1 cellular context compared by ENCODE assay signal in the genomic region with DNA sequence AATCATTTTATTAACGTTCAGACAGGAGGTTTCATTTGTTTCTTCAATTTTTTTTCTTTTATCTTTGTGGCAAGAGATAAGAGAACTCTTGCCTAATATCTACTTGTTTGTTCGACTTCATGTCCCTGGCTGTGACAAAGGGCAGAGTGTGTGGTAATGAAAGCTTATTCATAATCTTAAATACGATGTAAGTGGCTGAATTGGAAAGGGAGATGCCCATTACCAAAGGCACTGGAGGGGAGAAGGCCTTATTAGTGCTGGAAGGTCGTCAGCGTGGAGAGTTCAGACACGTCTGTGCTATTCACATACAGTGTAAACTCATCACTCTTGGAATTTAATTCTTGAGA.
A peak's percentile ranks its signal among the peaks of the same experiment; 100 is the strongest.
TF ChIP-seq lines count a peak whose summit lies in the region.

No MANE protein-coding gene starts in this region.

TF ChIP-seq in HepG2, 621 proteins besides CTCF, POLR2A, EP300 and RAD21 (continued from another document):
- TF ChIP-seq ARID5B (CRISPR knock-in tag; IDR thresholded peaks at IDR 0.05) (peak; percentile 71), RARG (CRISPR knock-in tag; IDR thresholded peaks at IDR 0.05; ENCODE audit: low read depth) (no peak), RCOR2 (CRISPR knock-in tag; IDR thresholded peaks at IDR 0.05) (no peak), SETDB1 (CRISPR knock-in tag; IDR thresholded peaks at IDR 0.05; ENCODE audit: borderline replicate concordance) (no peak), IRX3 (CRISPR knock-in tag; IDR thresholded peaks at IDR 0.05; ENCODE audit: borderline replicate concordance, low read depth) (no peak), NCOR1 (IDR thresholded peaks at IDR 0.05; ENCODE audit: borderline replicate concordance, low read length) (peak; percentile 71; the same call in 1 of the 2 replicates), MED1 (CRISPR knock-in tag; IDR thresholded peaks at IDR 0.05) (peak; percentile 75), ATRX (CRISPR knock-in tag; IDR thresholded peaks at IDR 0.05; ENCODE audit: borderline replicate concordance) (no peak), ZNF44 (CRISPR knock-in tag; IDR thresholded peaks at IDR 0.05) (no peak), NRL (CRISPR knock-in tag; IDR thresholded peaks at IDR 0.05; ENCODE audit: borderline replicate concordance) (no peak), FOXO1 (CRISPR knock-in tag; IDR thresholded peaks at IDR 0.05) (peak; percentile 66; the same call in 1 of the 2 replicates), EED (CRISPR knock-in tag; IDR thresholded peaks at IDR 0.05) (no peak), ZNF713 (CRISPR knock-in tag; IDR thresholded peaks at IDR 0.05) (no peak), FOXP4 (CRISPR knock-in tag; IDR thresholded peaks at IDR 0.05) (peak; percentile 63), NAIF1 (CRISPR knock-in tag; IDR thresholded peaks at IDR 0.05; ENCODE audit: borderline replicate concordance) (no peak), GATA4 (IDR thresholded peaks at IDR 0.05; ENCODE audit: borderline replicate concordance, low read depth) (peak; percentile 89; the same call in 1 of the 2 replicates), AGO2 (optimal IDR thresholded peaks at IDR 0.05; ENCODE audit: low read depth, low read length) (no peak), HNF4G (IDR thresholded peaks at IDR 0.05; ENCODE audit: borderline replicate concordance, low read depth, low read length) (peak; percentile 68), HNF4G (CRISPR knock-in tag; IDR thresholded peaks at IDR 0.05; ENCODE audit: borderline replicate concordance, low read depth) (no peak), THYN1 (CRISPR knock-in tag; IDR thresholded peaks at IDR 0.05; ENCODE audit: borderline replicate concordance, low read depth) (no peak)
